ENCODE assay signal across 16 cellular contexts in genomic region chr6:87683890-87684289, GRCh38.
"Had no signal": no experiment of that assay in that cellular context is flagged by ENCODE, and none has a peak within 500 bp of the region (broad histone marks: within the 10 kb centered on the region; RNA-seq: fewer than 3 reads in every experiment).

No MANE protein-coding gene starts in this region.

- H3K9me3 ChIP-seq: prostate gland, sigmoid colon, upper lobe of right lung had no signal

- H3K4me3 ChIP-seq: lung, prostate gland, sigmoid colon, upper lobe of right lung had no signal

- H3K36me3 ChIP-seq: prostate gland had no signal

- H3K27ac ChIP-seq: prostate gland, sigmoid colon, upper lobe of right lung had no signal

- H3K4me3 Mint-ChIP-seq: activated CD4-positive, alpha-beta memory T cell treated with anti-CD3 and anti-CD28 coated beads, Interleukin-2, amount 10 ng/mL, durations not matched to agents 7 days and 5 days; activated naive CD4-positive, alpha-beta T cell treated with anti-CD3 and anti-CD28 coated beads, Interleukin-2, amount 10 ng/mL, durations not matched to agents 7 days and 5 days; brain; dendritic cell treated with granulocyte-macrophage colony-stimulating factor and Interleukin-4, amounts not matched to agents 40 ng/mL and 50 ng/mL, for 4 days; nephron had no signal

- H3K9me3 Mint-ChIP-seq: activated CD4-positive, alpha-beta memory T cell treated with anti-CD3 and anti-CD28 coated beads, Interleukin-2, amount 10 ng/mL, durations not matched to agents 7 days and 5 days; activated naive CD4-positive, alpha-beta T cell treated with anti-CD3 and anti-CD28 coated beads, Interleukin-2, amount 10 ng/mL, durations not matched to agents 7 days and 5 days; activated T-helper 2 cell treated with anti-CD3 and anti-CD28 coated beads, Interferon-gamma antibody, Interleukin-2, Interleukin-4, amounts not matched to agents 10 μg/mL and 5 μg/mL and 100 μg/mL, durations not matched to agents 14 hours and 24 hours and 36 hours; dendritic cell treated with granulocyte-macrophage colony-stimulating factor and Interleukin-4, amounts not matched to agents 40 ng/mL and 50 ng/mL, for 4 days; nephron had no signal

- H3K4me1 ChIP-seq: prostate gland had no signal

- DNase-seq: activated CD4-positive, alpha-beta memory T cell treated with anti-CD3 and anti-CD28 coated beads, Interleukin-2, amount 10 ng/mL, durations not matched to agents 7 days and 5 days; activated naive CD4-positive, alpha-beta T cell treated with anti-CD3 and anti-CD28 coated beads, Interleukin-2, amount 10 ng/mL, durations not matched to agents 7 days and 5 days; amniotic stem cell; left cardiac atrium; sigmoid colon; stimulated activated CD4-positive, alpha-beta T cell treated with anti-CD3 and anti-CD28 coated beads, Interleukin-2, amount 100 ng/mL, for 24 hours; stimulated activated naive CD8-positive, alpha-beta T cell treated with anti-CD3 and anti-CD28 coated beads, Interleukin-15, Interleukin-2, amounts not matched to agents 100 U/mL and 50 U/mL, for 24 hours; T1000; upper lobe of right lung had no signal

- H3K27me3 Mint-ChIP-seq: activated CD4-positive, alpha-beta memory T cell treated with anti-CD3 and anti-CD28 coated beads, Interleukin-2, amount 10 ng/mL, durations not matched to agents 7 days and 5 days; activated naive CD4-positive, alpha-beta T cell treated with anti-CD3 and anti-CD28 coated beads, Interleukin-2, amount 10 ng/mL, durations not matched to agents 7 days and 5 days; brain; dendritic cell treated with granulocyte-macrophage colony-stimulating factor and Interleukin-4, amounts not matched to agents 40 ng/mL and 50 ng/mL, for 4 days had no signal

- H3K27me3 ChIP-seq: sigmoid colon, upper lobe of right lung had no signal

- ATAC-seq: esophagus mucosa; left cardiac atrium; stimulated activated naive CD8-positive, alpha-beta T cell treated with anti-CD3 and anti-CD28 coated beads, Interleukin-15, Interleukin-2, amounts not matched to agents 100 U/mL and 50 U/mL, for 24 hours; upper lobe of right lung had no signal

- H3K27ac Mint-ChIP-seq: activated CD4-positive, alpha-beta memory T cell treated with anti-CD3 and anti-CD28 coated beads, Interleukin-2, amount 10 ng/mL, durations not matched to agents 7 days and 5 days; activated naive CD4-positive, alpha-beta T cell treated with anti-CD3 and anti-CD28 coated beads, Interleukin-2, amount 10 ng/mL, durations not matched to agents 7 days and 5 days; activated T-helper 2 cell treated with anti-CD3 and anti-CD28 coated beads, Interferon-gamma antibody, Interleukin-2, Interleukin-4, amounts not matched to agents 10 μg/mL and 5 μg/mL and 100 μg/mL, durations not matched to agents 14 hours and 24 hours and 36 hours; dendritic cell treated with granulocyte-macrophage colony-stimulating factor and Interleukin-4, amounts not matched to agents 40 ng/mL and 50 ng/mL, for 4 days; nephron had no signal
